8 cellular contexts compared by ENCODE assay signal in the genomic region with DNA sequence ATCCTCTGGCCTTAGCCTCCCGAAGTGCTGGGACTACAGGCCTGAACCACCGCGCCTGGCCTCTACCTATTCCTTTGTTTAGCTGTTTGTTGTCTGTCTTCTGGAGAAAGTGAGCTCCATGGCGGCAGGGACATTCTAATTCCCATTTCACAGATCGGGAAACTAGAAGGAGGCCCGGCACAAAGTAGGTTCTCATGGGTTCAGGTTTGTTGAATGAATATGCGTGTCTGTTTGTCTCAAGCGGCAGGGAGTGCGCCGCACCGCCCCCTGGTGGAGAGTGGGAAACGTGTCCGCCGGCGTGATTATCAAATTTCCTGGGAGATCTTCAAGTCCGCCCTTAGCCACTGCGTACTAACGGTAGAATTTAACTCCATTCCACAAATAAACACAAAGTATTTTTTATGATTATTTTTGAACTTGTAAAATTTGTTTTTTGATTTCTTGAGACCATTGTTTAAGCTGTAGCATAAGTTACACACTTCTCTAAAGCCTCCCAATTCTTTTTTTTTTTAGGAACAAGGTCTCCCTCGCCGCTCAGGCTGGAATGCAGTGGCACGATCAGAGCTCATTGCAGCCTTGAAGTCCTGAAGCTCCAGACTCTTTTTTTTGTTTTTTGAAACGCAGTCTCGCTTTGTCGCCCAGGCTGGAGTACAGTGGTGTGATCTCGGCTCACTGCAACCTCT. TPM values are rescaled to one million over a fixed set of nuclear protein-coding genes. Genes with fewer than 3 reads are reported as not detected.
DNase-seq lines count a peak whose midpoint lies in the region; ATAC-seq and TF ChIP-seq lines count a peak whose summit lies in the region.

No MANE protein-coding gene starts in this region.

- H3K4me1 Mint-ChIP-seq in osteocyte (ENCODE audit: unreplicated experiment), result peaks cover 24% of the 10 kb centered on the region

- TF ChIP-seq CTCF in BE2C (IDR thresholded peaks at IDR 0.05; ENCODE audit: low read depth, low read length), result peak; percentile 90
- TF ChIP-seq CTCF in HCT116 (IDR thresholded peaks at IDR 0.05 in 2 of 3, conservative IDR thresholded peaks at IDR 0.05 in 1 of 3; ENCODE audit: borderline replicate concordance in 1 of 3, insufficient read depth in 1 of 3, low read depth in 2 of 3, low read length in 2 of 3), result peak in 2 of 3 experiments; percentile 93 to 96; a peak in 5 of 6 replicates
- TF ChIP-seq CTCF in foreskin fibroblast (IDR thresholded peaks at IDR 0.05; ENCODE audit: low read depth, low read length), result peak; percentile 93
- TF ChIP-seq CTCF in osteocyte (IDR thresholded peaks at IDR 0.05), result peak; percentile 95
- peak; percentile 79 to 88 (median 85) for TF ChIP-seq CTCF in vagina (IDR thresholded peaks at IDR 0.05)

- H3K9me2 ChIP-seq in HCT116 (ENCODE audit: insufficient read depth), result no peaks in the 10 kb centered on the region

- intact Hi-C loops in HCT116 (cut with micrococcal nuclease), result no loop called here
- intact Hi-C loops in vagina (cut with DNase I), result loop anchor here (5.0 kb wide), 1 partner anchor 100 kb away; no protein-coding TSS in a partner anchor

- H3K36me3 Mint-ChIP-seq in osteocyte (ENCODE audit: unreplicated experiment), result no peaks in the 10 kb centered on the region

- peak overlapping the region; percentile 24 for H2AFZ ChIP-seq in HCT116 (ENCODE audit: low read depth, low read length, poor library complexity, severe bottlenecking)

- H3K9ac ChIP-seq in HCT116 (ENCODE audit: low read length), result no peak overlapping the region

- H3K27me3 ChIP-seq in BE2C (no peaks in the 10 kb centered on the region), HCT116 (ENCODE audit: insufficient read depth, low read length) (no peaks in the 10 kb centered on the region), vagina (no peaks in the 10 kb centered on the region)

- RAD21 ChIA-PET in HCT116 (lab: Charles Lee; ENCODE audit: low non-redundant PET in 1 of 2, low total read pairs in 2 of 2, uncharacterized antibody in 2 of 2, unreplicated experiment in 2 of 2), result no interaction called here

- H3K36me3 ChIP-seq in BE2C (no peaks in the 10 kb centered on the region), HCT116 (ENCODE audit: control insufficient read depth in 1 of 2, insufficient read depth in 2 of 2, low read length in 2 of 2) (no peaks in the 10 kb centered on the region), vagina (no peaks in the 10 kb centered on the region)

- no peaks in the 10 kb centered on the region for H3K27me3 Mint-ChIP-seq in osteocyte (ENCODE audit: unreplicated experiment)

- H3K4me1 ChIP-seq in BE2C (peaks cover 2% of the 10 kb centered on the region; the same call in 1 of the 2 replicates), HCT116 (ENCODE audit: control insufficient read depth in 1 of 2, insufficient read depth in 2 of 2, low read length in 2 of 2) (peaks cover 21 to 38% of the 10 kb centered on the region in 2 experiments; a peak in 3 of 4 replicates), vagina (peaks cover 26% of the 10 kb centered on the region)

- no peaks in the 10 kb centered on the region for H3K79me2 ChIP-seq in HCT116 (ENCODE audit: insufficient read depth, low read length)

- no peaks in the 10 kb centered on the region for H3K9me3 Mint-ChIP-seq in osteocyte (ENCODE audit: unreplicated experiment)

- peak overlapping the region; percentile 29; the same call in 1 of the 2 replicates for H3K4me2 ChIP-seq in HCT116 (ENCODE audit: low read length)

- TF ChIP-seq POLR2A in HCT116 (IDR thresholded peaks at IDR 0.05; ENCODE audit: borderline replicate concordance, extremely low read depth, insufficient read depth, insufficient read length), result no peak
- TF ChIP-seq POLR2A in vagina (IDR thresholded peaks at IDR 0.05), result no peak

- H3K9me3 ChIP-seq in BE2C (no peaks in the 10 kb centered on the region), HCT116 (ENCODE audit: control insufficient read depth in 1 of 2, insufficient read depth in 1 of 2, low read depth in 1 of 2, low read length in 2 of 2) (no peaks in the 10 kb centered on the region), vagina (no peaks in the 10 kb centered on the region)

- H3K4me3 Mint-ChIP-seq in osteocyte (ENCODE audit: unreplicated experiment), result no peak overlapping the region

- POLR2A ChIA-PET in HCT116 (lab: Charles Lee), result interaction anchor here (1.3 kb wide), 1 partner anchor 21 kb away, joined by 8 read pairs; no protein-coding TSS in a partner anchor

- CTCF ChIA-PET in HCT116 (lab: Charles Lee), result interaction anchor here (0.7 to 5.7 kb wide), 7 partner anchors 9 to 235 kb away, joined by 3 to 103 read pairs (median 4); partner anchors contain the start of genes CCDC9 and INAFM1

- H3K27ac ChIP-seq in HCT116 (ENCODE audit: low read depth, low read length) (no peak overlapping the region), vagina (no peak overlapping the region)

- H3K4me3 ChIP-seq in BE2C (ENCODE audit: low read depth, low read length), result no peak overlapping the region
- no peak overlapping the region for H3K4me3 ChIP-seq in HCT116 (replicated peaks in 1 of 2; ENCODE audit: low read depth in 1 of 2, low read length in 2 of 2)
- H3K4me3 ChIP-seq in foreskin fibroblast (ENCODE audit: low read depth in 1 of 2, low read length in 2 of 2), result peak overlapping the region in 1 of 2 donors; percentile 5
- no peak overlapping the region for H3K4me3 ChIP-seq in vagina

- no TSS peak for BruUV-seq in HCT116 (replicated peaks; lab: Mats Ljungman, UMichigan)

- DNase-seq in BE2C (peak; percentile 82), HCT116 (ENCODE audit: low read depth, low spot score) (no peak), RPMI8226 (peak; percentile 67), foreskin fibroblast (peak in 1 of 2 donors; percentile 90), osteocyte (ENCODE audit: extremely low spot score, unreplicated experiment) (peak; percentile 94), vagina (ENCODE audit: extremely low spot score in 2 of 2) (no peak)
- DNase-seq in activated effector memory CD4-positive, alpha-beta T cell treated with Interleukin-2 at 50 U/mL for 16 hours, result peak; percentile 62

- peak; percentile 67 for TF ChIP-seq RAD21 in HCT116 (IDR thresholded peaks at IDR 0.05; ENCODE audit: low read depth)

- ATAC-seq in HCT116 (peak; percentile 41), HG03469 (IDR thresholded peaks at IDR 0.05; ENCODE audit: unreplicated experiment) (no peak)

- no peaks in the 10 kb centered on the region for H4K20me1 ChIP-seq in HCT116 (ENCODE audit: insufficient read depth)

- peak overlapping the region; percentile 81 for H3K27ac Mint-ChIP-seq in osteocyte (ENCODE audit: unreplicated experiment)

TF ChIP-seq in HCT116, 20 proteins besides CTCF, POLR2A, EP300 and RAD21 (continues in another document):
- TF ChIP-seq CEBPB (IDR thresholded peaks at IDR 0.05; ENCODE audit: low read depth) (no peak), YY1 (IDR thresholded peaks at IDR 0.05; ENCODE audit: extremely low read depth, insufficient replicate concordance, low read depth, low read length) (no peak)
- TF ChIP-seq, protein P1, sequence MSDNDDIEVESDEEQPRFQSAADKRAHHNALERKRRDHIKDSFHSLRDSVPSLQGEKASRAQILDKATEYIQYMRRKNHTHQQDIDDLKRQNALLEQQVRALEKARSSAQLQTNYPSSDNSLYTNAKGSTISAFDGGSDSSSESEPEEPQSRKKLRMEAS (IDR thresholded peaks at IDR 0.05), result 0 out of 2 replicates have a peak, but pooled peaks have one; percentile 50
- TF ChIP-seq, protein P2, sequence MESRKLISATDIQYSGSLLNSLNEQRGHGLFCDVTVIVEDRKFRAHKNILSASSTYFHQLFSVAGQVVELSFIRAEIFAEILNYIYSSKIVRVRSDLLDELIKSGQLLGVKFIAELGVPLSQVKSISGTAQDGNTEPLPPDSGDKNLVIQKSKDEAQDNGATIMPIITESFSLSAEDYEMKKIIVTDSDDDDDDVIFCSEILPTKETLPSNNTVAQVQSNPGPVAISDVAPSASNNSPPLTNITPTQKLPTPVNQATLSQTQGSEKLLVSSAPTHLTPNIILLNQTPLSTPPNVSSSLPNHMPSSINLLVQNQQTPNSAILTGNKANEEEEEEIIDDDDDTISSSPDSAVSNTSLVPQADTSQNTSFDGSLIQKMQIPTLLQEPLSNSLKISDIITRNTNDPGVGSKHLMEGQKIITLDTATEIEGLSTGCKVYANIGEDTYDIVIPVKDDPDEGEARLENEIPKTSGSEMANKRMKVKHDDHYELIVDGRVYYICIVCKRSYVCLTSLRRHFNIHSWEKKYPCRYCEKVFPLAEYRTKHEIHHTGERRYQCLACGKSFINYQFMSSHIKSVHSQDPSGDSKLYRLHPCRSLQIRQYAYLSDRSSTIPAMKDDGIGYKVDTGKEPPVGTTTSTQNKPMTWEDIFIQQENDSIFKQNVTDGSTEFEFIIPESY (IDR thresholded peaks at IDR 0.05; ENCODE audit: extremely low read depth, insufficient replicate concordance, low read length), result no peak

RNA-seq across cellular contexts. Expression of gene CCDC9, which starts 8.9 kb away (rescaled TPM):
- 21.8 TPM for polyA plus RNA-seq in BE2C (2012; ENCODE audit: insufficient read depth, insufficient read length, low read depth)
- total RNA-seq in HCT116 (2021; ENCODE audit: unreplicated experiment) (40.6 TPM), osteocyte (34.6 and 35.1 TPM in 2 replicates), vagina (19.2 TPM)
- polyA plus RNA-seq in HCT116 (2012), result 27.1 and 33.4 TPM in 2 replicates

RNA-seq across cellular contexts. Expression of gene BBC3, which starts 16.4 kb away (rescaled TPM):
- polyA plus RNA-seq in BE2C (2012; ENCODE audit: insufficient read depth, insufficient read length, low read depth), result 17.0 TPM
- total RNA-seq in HCT116 (2021; ENCODE audit: unreplicated experiment) (45.0 TPM), osteocyte (27.9 and 34.3 TPM in 2 replicates), vagina (4.7 TPM)
- polyA plus RNA-seq in HCT116 (2012), result 25.7 and 27.3 TPM in 2 replicates

RNA-seq across cellular contexts. Expression of gene INAFM1, which starts 27.2 kb away (rescaled TPM):
- 19.8 TPM for polyA plus RNA-seq in BE2C (2012; ENCODE audit: insufficient read depth, insufficient read length, low read depth)
- total RNA-seq in HCT116 (2021; ENCODE audit: unreplicated experiment) (22.9 TPM), osteocyte (16.7 and 17.4 TPM in 2 replicates), vagina (18.9 TPM)
- polyA plus RNA-seq in HCT116 (2012), result 13.6 and 15.4 TPM in 2 replicates

Comparison
In these comparisons a context has a peak if more than half of its experiments do, and no peak if none do; other contexts are left out.
1. DNase-seq: peak in BE2C (single experiment), RPMI8226 (single experiment), activated effector memory CD4-positive, alpha-beta T cell treated with Interleukin-2 at 50 U/mL for 16 hours (single experiment) and osteocyte (single experiment); none in HCT116 (single experiment) and vagina (0 of 2).
2. Peak in every context shown above with its lines, with median percentiles within 50 percentile points of each other: CTCF ChIP-seq.